In genomic region chr9:35937227-35937626, GRCh38 we compare ENCODE assay signal across 19 cellular contexts. TPM values are rescaled to one million over a fixed set of nuclear protein-coding genes. Genes with fewer than 3 reads are reported as not detected.
DNase-seq lines count a peak whose midpoint lies in the region; ATAC-seq and TF ChIP-seq lines count a peak whose summit lies in the region.
"Had no signal": no experiment of that assay in that cellular context is flagged by ENCODE, and none has a peak within 500 bp of the region (broad histone marks: within the 10 kb centered on the region; RNA-seq: fewer than 3 reads in every experiment).

No MANE protein-coding gene starts in this region.

- no peak overlapping the region for H3K4me3 Mint-ChIP-seq in activated naive CD4-positive, alpha-beta T cell treated with anti-CD3 and anti-CD28 coated beads, Interleukin-2, amount 50 U/mL, for 24 hours
- H3K4me3 Mint-ChIP-seq: activated CD8-positive, alpha-beta T cell treated with anti-CD3 and anti-CD28 coated beads for 36 hours; CD8-positive, alpha-beta memory T cell; neural crest cell had no signal

- peak overlapping the region; percentile 48 for H3K27ac Mint-ChIP-seq in activated naive CD4-positive, alpha-beta T cell treated with anti-CD3 and anti-CD28 coated beads, Interleukin-2, amount 50 U/mL, for 24 hours
- no peak overlapping the region for H3K27ac Mint-ChIP-seq in activated naive CD4-positive, alpha-beta T cell treated with anti-CD3 and anti-CD28 coated beads, Interleukin-2, amount 50 U/mL, for 72 hours
- H3K27ac Mint-ChIP-seq: activated CD8-positive, alpha-beta T cell treated with anti-CD3 and anti-CD28 coated beads for 36 hours; CD8-positive, alpha-beta memory T cell had no signal

- peaks cover 71% of the 10 kb centered on the region for H3K4me1 Mint-ChIP-seq in activated naive CD4-positive, alpha-beta T cell treated with anti-CD3 and anti-CD28 coated beads, Interleukin-2, amount 50 U/mL, for 24 hours
- H3K4me1 Mint-ChIP-seq: neural crest cell had no signal

- H3K9me3 Mint-ChIP-seq in activated naive CD4-positive, alpha-beta T cell treated with anti-CD3 and anti-CD28 coated beads, Interleukin-2, amount 50 U/mL, for 24 hours = no peaks in the 10 kb centered on the region
- H3K9me3 Mint-ChIP-seq in activated naive CD4-positive, alpha-beta T cell treated with anti-CD3 and anti-CD28 coated beads, Interleukin-2, amount 50 U/mL, for 72 hours = peaks cover 6 to 7% of the 10 kb centered on the region in 2 donors
- H3K9me3 Mint-ChIP-seq: CD8-positive, alpha-beta memory T cell; neural crest cell had no signal

- H3K9me3 ChIP-seq in SJSA1 (replicated peaks) = no peaks in the 10 kb centered on the region
- H3K9me3 ChIP-seq: colonic mucosa had no signal

- no peaks in the 10 kb centered on the region for H3K27me3 Mint-ChIP-seq in activated naive CD4-positive, alpha-beta T cell treated with anti-CD3 and anti-CD28 coated beads, Interleukin-2, amount 50 U/mL, for 24 hours
- H3K27me3 Mint-ChIP-seq: activated CD8-positive, alpha-beta T cell treated with anti-CD3 and anti-CD28 coated beads for 36 hours; CD8-positive, alpha-beta memory T cell had no signal

- H3K27ac ChIP-seq in SJSA1 = peak overlapping the region; percentile 50
- H3K27ac ChIP-seq: 22Rv1, colonic mucosa, heart left ventricle, HL-60 had no signal

- H3K4me3 ChIP-seq in SJSA1 (no peak overlapping the region), fibroblast of pulmonary artery (replicated peaks; ENCODE audit: low read depth, low read length) (no peak overlapping the region)
- H3K4me3 ChIP-seq: colonic mucosa, heart left ventricle had no signal

- ATAC-seq in activated naive CD4-positive, alpha-beta T cell treated with anti-CD3 and anti-CD28 coated beads, Interleukin-2, amount 50 U/mL, for 72 hours = no peak
- ATAC-seq in HG03196 (IDR thresholded peaks at IDR 0.05; ENCODE audit: unreplicated experiment) (no peak), GM18502 (IDR thresholded peaks at IDR 0.05; ENCODE audit: poor library complexity, unreplicated experiment) (no peak)
- ATAC-seq: activated CD8-positive, alpha-beta T cell treated with anti-CD3 and anti-CD28 coated beads for 36 hours; heart left ventricle had no signal

- peaks cover 27% of the 10 kb centered on the region for H3K4me1 ChIP-seq in SJSA1 (replicated peaks)
- H3K4me1 ChIP-seq: colonic mucosa had no signal

- no peak for TF ChIP-seq CTCF in fibroblast of pulmonary artery (IDR thresholded peaks at IDR 0.05; ENCODE audit: low read length, missing control alignments)

- DNase-seq in activated naive CD4-positive, alpha-beta T cell treated with anti-CD3 and anti-CD28 coated beads, Interleukin-2, amount 50 U/mL, for 72 hours (ENCODE audit: low spot score in 2 of 2) = no peak
- DNase-seq in SJSA1 (ENCODE audit: low read depth in 1 of 2, low spot score in 2 of 2) = no peak
- DNase-seq in fibroblast of pulmonary artery (ENCODE audit: low read depth) = peak; percentile 51
- no peak for DNase-seq in medulla oblongata (ENCODE audit: extremely low spot score)
- DNase-seq in cerebellar cortex (ENCODE audit: low spot score) = no peak
- DNase-seq: activated CD8-positive, alpha-beta T cell treated with anti-CD3 and anti-CD28 coated beads for 36 hours; CD8-positive, alpha-beta memory T cell; colonic mucosa; heart left ventricle; mesendoderm; NCI-H1694; NCI-H446 had no signal

- no peaks in the 10 kb centered on the region for H3K36me3 ChIP-seq in SJSA1
- H3K36me3 ChIP-seq: colonic mucosa, heart left ventricle had no signal

- no peaks in the 10 kb centered on the region for H3K27me3 ChIP-seq in SJSA1 (replicated peaks)
- H3K27me3 ChIP-seq: colonic mucosa, heart left ventricle had no signal

- peaks cover 3% of the 10 kb centered on the region for H3K36me3 Mint-ChIP-seq in activated naive CD4-positive, alpha-beta T cell treated with anti-CD3 and anti-CD28 coated beads, Interleukin-2, amount 50 U/mL, for 24 hours
- H3K36me3 Mint-ChIP-seq in activated naive CD4-positive, alpha-beta T cell treated with anti-CD3 and anti-CD28 coated beads, Interleukin-2, amount 50 U/mL, for 72 hours = peaks cover 0 to 18% of the 10 kb centered on the region in 2 donors
- H3K36me3 Mint-ChIP-seq: CD8-positive, alpha-beta memory T cell had no signal

RNA-seq across cellular contexts. Expression of gene OR2S2, which starts 20.7 kb away (rescaled TPM):
- not detected for total RNA-seq in activated naive CD4-positive, alpha-beta T cell treated with anti-CD3 and anti-CD28 coated beads, Interleukin-2, amount 50 U/mL, for 72 hours
- not detected in 2 replicates for total RNA-seq in SJSA1 (2014; rRNA removed; shearing (Covaris generic))
- total RNA-seq: activated CD8-positive, alpha-beta T cell treated with anti-CD3 and anti-CD28 coated beads for 36 hours; CD8-positive, alpha-beta memory T cell; colonic mucosa; heart left ventricle; neural crest cell; SK-MEL-5 had no signal

RNA-seq across cellular contexts. Expression of gene SPAAR, which starts 27.9 kb away (rescaled TPM):
- not detected for total RNA-seq in activated naive CD4-positive, alpha-beta T cell treated with anti-CD3 and anti-CD28 coated beads, Interleukin-2, amount 50 U/mL, for 72 hours
- not detected in 2 replicates for total RNA-seq in SJSA1 (2014; rRNA removed; shearing (Covaris generic))
- total RNA-seq: activated CD8-positive, alpha-beta T cell treated with anti-CD3 and anti-CD28 coated beads for 36 hours; CD8-positive, alpha-beta memory T cell; neural crest cell; SK-MEL-5 had no signal

RNA-seq across cellular contexts. Expression of gene HRCT1, which starts 31.2 kb away (rescaled TPM):
- not detected for total RNA-seq in activated naive CD4-positive, alpha-beta T cell treated with anti-CD3 and anti-CD28 coated beads, Interleukin-2, amount 50 U/mL, for 72 hours
- 0.63 TPM in 1 of 2 replicates, not detected in the other for total RNA-seq in SJSA1 (2014; rRNA removed; shearing (Covaris generic))
- total RNA-seq: activated CD8-positive, alpha-beta T cell treated with anti-CD3 and anti-CD28 coated beads for 36 hours; CD8-positive, alpha-beta memory T cell; neural crest cell; SK-MEL-5 had no signal
